In the genomic region with DNA sequence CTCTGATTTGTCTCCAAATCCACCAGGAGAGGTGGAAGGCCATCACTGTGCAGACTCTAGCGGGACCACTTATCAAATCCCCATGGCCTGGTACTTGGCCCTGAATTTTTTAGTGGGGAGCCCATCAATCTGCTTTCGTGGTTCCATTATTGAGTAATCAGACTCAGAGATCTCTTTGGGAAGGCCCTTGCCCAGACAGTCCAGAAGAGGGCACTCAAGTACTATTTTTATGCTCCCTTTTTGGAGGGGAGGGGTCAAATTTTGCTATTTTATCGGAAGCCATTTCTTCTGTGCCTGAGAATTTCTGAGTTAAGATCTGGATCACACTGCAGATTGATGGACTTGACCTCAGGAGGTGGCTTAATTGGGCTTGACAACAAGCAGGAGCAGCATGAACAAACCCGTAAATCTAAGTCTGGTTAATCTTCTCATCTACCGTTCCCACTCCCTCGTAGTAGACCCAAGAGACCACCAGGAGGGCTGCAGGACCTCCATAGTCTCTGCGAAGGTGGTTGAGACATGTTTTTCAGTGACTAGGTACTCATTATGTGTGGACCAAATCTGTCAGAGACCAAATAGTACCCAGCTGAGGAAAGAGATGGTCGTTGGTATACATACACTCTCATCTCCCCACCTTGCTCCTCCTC, we compare ENCODE assay signal across 9 cellular contexts. TPM values are rescaled to one million over a fixed set of nuclear protein-coding genes. Genes with fewer than 3 reads are reported as not detected.
"Had no signal": no experiment of that assay in that cellular context is flagged by ENCODE, and none has a peak within 500 bp of the region (broad histone marks: within the 10 kb centered on the region; RNA-seq: fewer than 3 reads in every experiment).

No MANE protein-coding gene starts in this region.

RNA-seq across cellular contexts. Expression of a gene that starts 38.3 kb away (rescaled TPM):
- total RNA-seq: activated CD4-positive, alpha-beta memory T cell treated with anti-CD3 and anti-CD28 coated beads, Interleukin-2, amount 10 ng/mL, durations not matched to agents 7 days and 5 days; activated CD8-positive, alpha-beta memory T cell treated with anti-CD3 and anti-CD28 coated beads for 36 hours; activated naive CD4-positive, alpha-beta T cell treated with anti-CD3 and anti-CD28 coated beads for 36 hours; activated T-helper 17 cell treated with anti-CD3 and anti-CD28 coated beads, Interleukin-2, amount 50 U/mL, for 72 hours; cardiac muscle cell; LHCN-M2; M059J; SK-MEL-5; T-helper 17 cell had no signal
- polyA plus RNA-seq: cardiac muscle cell had no signal
